In genomic region chr14:50741571-50741970, GRCh38 we compare ENCODE assay signal across 8 cellular contexts.
DNase-seq lines count a peak whose midpoint lies in the region; ATAC-seq, FAIRE-seq and TF ChIP-seq lines count a peak whose summit lies in the region.

No MANE protein-coding gene starts in this region.

- CTCF ChIA-PET in activated CD8-positive, alpha-beta T cell treated with anti-CD3 and anti-CD28 coated beads, Interleukin-2, amount 10 ng/mL, durations not matched to agents 7 days and 5 days (lab: Charles Lee): no interaction called here

- no peaks in the 10 kb centered on the region for H3K27me3 Mint-ChIP-seq in activated CD8-positive, alpha-beta T cell treated with anti-CD3 and anti-CD28 coated beads, Interleukin-2, amount 10 ng/mL, durations not matched to agents 7 days and 5 days (ENCODE audit: low read depth)
- no peaks in the 10 kb centered on the region for H3K27me3 Mint-ChIP-seq in endothelial cell (ENCODE audit: unreplicated experiment)

- POLR2A ChIA-PET in activated CD8-positive, alpha-beta T cell treated with anti-CD3 and anti-CD28 coated beads, Interleukin-2, amount 10 ng/mL, durations not matched to agents 7 days and 5 days (lab: Charles Lee): no interaction called here

- intact Hi-C loops in mucosa of descending colon (cut with DNase I, micrococcal nuclease): no loop called here

- in situ Hi-C loops in Caki2 (cut with HindIII; ENCODE audit: low pct_unique_long_range_greater_than_20kb, low sequenced_read_pairs): no loop called here

- H3K36me3 ChIP-seq in keratinocyte (ENCODE audit: control insufficient read depth in 2 of 2, extremely low read depth in 1 of 2, insufficient read depth in 2 of 2, low read length in 2 of 2) (peaks cover 13 to 20% of the 10 kb centered on the region in 2 experiments), mucosa of descending colon (ENCODE audit: low read depth) (peaks cover 3% of the 10 kb centered on the region)

- H3K9ac ChIP-seq in keratinocyte (ENCODE audit: control insufficient read depth, extremely low read depth, insufficient read depth, low read length): no peak overlapping the region

- H3K27ac Mint-ChIP-seq in activated CD8-positive, alpha-beta T cell treated with anti-CD3 and anti-CD28 coated beads, Interleukin-2, amount 10 ng/mL, durations not matched to agents 7 days and 5 days: peak overlapping the region; percentile 63
- H3K27ac Mint-ChIP-seq in endothelial cell (ENCODE audit: unreplicated experiment): no peak overlapping the region

- dilution Hi-C loops in keratinocyte (cut with MboI; ENCODE audit: extremely low pct_ligation_motif_present, low sequenced_read_pairs): no loop called here

- peak overlapping the region; percentile 59 for H2AFZ ChIP-seq in keratinocyte (ENCODE audit: control insufficient read depth, low read length)

- FAIRE-seq in keratinocyte (lab: Jason Lieb, UNC): peak; percentile 71

- peaks cover 10% of the 10 kb centered on the region for H3K4me1 ChIP-seq in keratinocyte (ENCODE audit: control insufficient read depth, extremely low read depth, insufficient read depth, low read length)
- no peaks in the 10 kb centered on the region for H3K4me1 ChIP-seq in mucosa of descending colon (ENCODE audit: low read depth)

- H3K27ac ChIP-seq in keratinocyte (ENCODE audit: control insufficient read depth, insufficient read depth, low read length): peak overlapping the region; percentile 10

- no peaks in the 10 kb centered on the region for H3K79me2 ChIP-seq in keratinocyte (ENCODE audit: control insufficient read depth, insufficient read depth, low read length)

- no peaks in the 10 kb centered on the region for H3K9me3 Mint-ChIP-seq in activated CD8-positive, alpha-beta T cell treated with anti-CD3 and anti-CD28 coated beads, Interleukin-2, amount 10 ng/mL, durations not matched to agents 7 days and 5 days (ENCODE audit: insufficient read depth)
- no peaks in the 10 kb centered on the region for H3K9me3 Mint-ChIP-seq in endothelial cell (ENCODE audit: unreplicated experiment)

- DNase-seq in Caki2 (ENCODE audit: low read depth) (peak; percentile 37), HCEC 1CT (peak; percentile 44), keratinocyte (ENCODE audit: low read depth, low spot score) (no peak), epidermal melanocyte (ENCODE audit: insufficient read length, low spot score) (no peak), mucosa of descending colon (no peak), endothelial cell (ENCODE audit: low spot score) (no peak)
- no peak for DNase-seq in activated CD8-positive, alpha-beta T cell treated with anti-CD3 and anti-CD28 coated beads, Interleukin-2, amount 10 ng/mL, durations not matched to agents 7 days and 5 days

- no peak overlapping the region for H3K4me3 ChIP-seq in keratinocyte (ENCODE audit: control insufficient read depth in 2 of 3, extremely low read depth in 1 of 3, insufficient read depth in 2 of 3, low read depth in 1 of 3, low read length in 3 of 3)
- H3K4me3 ChIP-seq in mucosa of descending colon: no peak overlapping the region

- H3K9me3 ChIP-seq in keratinocyte (ENCODE audit: control insufficient read depth, low read depth, low read length) (no peaks in the 10 kb centered on the region), mucosa of descending colon (no peaks in the 10 kb centered on the region)

- H3K9me1 ChIP-seq in keratinocyte (ENCODE audit: control insufficient read depth, extremely low read depth, insufficient read depth, low read length): no peaks in the 10 kb centered on the region

- peaks cover 36% of the 10 kb centered on the region for H3K4me1 Mint-ChIP-seq in activated CD8-positive, alpha-beta T cell treated with anti-CD3 and anti-CD28 coated beads, Interleukin-2, amount 10 ng/mL, durations not matched to agents 7 days and 5 days (ENCODE audit: low read depth)
- H3K4me1 Mint-ChIP-seq in endothelial cell (ENCODE audit: unreplicated experiment): no peaks in the 10 kb centered on the region

- no peak for ATAC-seq in activated CD8-positive, alpha-beta T cell treated with anti-CD3 and anti-CD28 coated beads, Interleukin-2, amount 10 ng/mL, durations not matched to agents 7 days and 5 days
- ATAC-seq in GM18870 (IDR thresholded peaks at IDR 0.05; ENCODE audit: unreplicated experiment) (no peak), mucosa of descending colon (no peak)

- H3K4me2 ChIP-seq in keratinocyte (ENCODE audit: control insufficient read depth, extremely low read depth, insufficient read depth, low read depth, low read length): no peak overlapping the region

- H3K4me3 Mint-ChIP-seq in activated CD8-positive, alpha-beta T cell treated with anti-CD3 and anti-CD28 coated beads, Interleukin-2, amount 10 ng/mL, durations not matched to agents 7 days and 5 days: no peak overlapping the region
- H3K4me3 Mint-ChIP-seq in endothelial cell (ENCODE audit: unreplicated experiment): no peak overlapping the region

- TF ChIP-seq CTCF in keratinocyte (optimal IDR thresholded peaks at IDR 0.05 in 1 of 3, IDR thresholded peaks at IDR 0.05 in 1 of 3, conservative IDR thresholded peaks at IDR 0.05 in 1 of 3; ENCODE audit: extremely low read depth in 1 of 3, insufficient read depth in 2 of 3, low read length in 3 of 3): no peak
- no peak for TF ChIP-seq CTCF in mucosa of descending colon (IDR thresholded peaks at IDR 0.05)
- no peak for TF ChIP-seq CTCF in endothelial cell (IDR thresholded peaks at IDR 0.05; ENCODE audit: unreplicated experiment)

- H3K36me3 Mint-ChIP-seq in activated CD8-positive, alpha-beta T cell treated with anti-CD3 and anti-CD28 coated beads, Interleukin-2, amount 10 ng/mL, durations not matched to agents 7 days and 5 days (ENCODE audit: low read depth): peaks cover 74% of the 10 kb centered on the region
- H3K36me3 Mint-ChIP-seq in endothelial cell (ENCODE audit: low read depth, unreplicated experiment): peaks cover 15% of the 10 kb centered on the region

- no peaks in the 10 kb centered on the region for H3K27me3 ChIP-seq in keratinocyte (ENCODE audit: control insufficient read depth, extremely low read depth, insufficient read depth, low read length)

- no peaks in the 10 kb centered on the region for H4K20me1 ChIP-seq in keratinocyte (ENCODE audit: control insufficient read depth, extremely low read depth, insufficient read depth, low read length)

Comparison
In these comparisons a context has a peak if more than half of its experiments do, and no peak if none do; other contexts are left out.
1. DNase-seq: peak in Caki2 (single experiment) and HCEC 1CT (single experiment); none in activated CD8-positive, alpha-beta T cell treated with anti-CD3 and anti-CD28 coated beads, Interleukin-2, amount 10 ng/mL, durations not matched to agents 7 days and 5 days (single experiment), keratinocyte (single experiment), epidermal melanocyte (single experiment), mucosa of descending colon (0 of 3) and endothelial cell (single experiment).